14 cellular contexts compared by ENCODE assay signal in genomic region chr4:182643801-182644311, GRCh38.
DNase-seq lines count a peak whose midpoint lies in the region; ATAC-seq, FAIRE-seq and TF ChIP-seq lines count a peak whose summit lies in the region.
"Had no signal": no experiment of that assay in that cellular context is flagged by ENCODE, and none has a peak within 500 bp of the region (broad histone marks: within the 10 kb centered on the region; RNA-seq: fewer than 3 reads in every experiment).

No MANE protein-coding gene starts in this region.

- H3K36me3 ChIP-seq in SJSA1 (no peaks in the 10 kb centered on the region; the same call in 1 of the 2 replicates), rectal smooth muscle tissue (ENCODE audit: control insufficient read depth, insufficient read depth, low read length) (no peaks in the 10 kb centered on the region), pancreas (no peaks in the 10 kb centered on the region), colonic mucosa (no peaks in the 10 kb centered on the region)
- H3K36me3 ChIP-seq: esophagus squamous epithelium had no signal

- no peak overlapping the region for H3K4me3 Mint-ChIP-seq in activated T-helper 2 cell treated with anti-CD3 and anti-CD28 coated beads, Interferon-gamma antibody, Interleukin-2, Interleukin-4, amounts not matched to agents 10 μg/mL and 5 μg/mL and 100 μg/mL, durations not matched to agents 14 hours and 24 hours and 36 hours (ENCODE audit: low read depth)
- H3K4me3 Mint-ChIP-seq: activated CD8-positive, alpha-beta T cell treated with anti-CD3 and anti-CD28 coated beads, Interleukin-2, amount 10 ng/mL, durations not matched to agents 7 days and 5 days; stimulated activated effector memory CD8-positive, alpha-beta T cell treated with anti-CD3 and anti-CD28 coated beads, Interleukin-12 subunit alpha, Interleukin-12 subunit beta, amount 100 ng/mL, for 72 hours had no signal

- WGBS in pancreas, 2 donors: 77 to 86% methylated on average over 3 of the region's 3 CpGs

- intact Hi-C loops in pancreas (cut with DNase I) (no loop called here), colonic mucosa (cut with DNase I) (no loop called here)
- intact Hi-C loops in activated T-helper 2 cell treated with anti-CD3 and anti-CD28 coated beads, Interferon-gamma antibody, Interleukin-2, Interleukin-4, amounts not matched to agents 10 μg/mL and 5 μg/mL and 100 μg/mL, durations not matched to agents 14 hours and 24 hours and 36 hours (cut with micrococcal nuclease): no loop called here

- H3K4me1 ChIP-seq in SJSA1 (replicated peaks) (peaks cover 16% of the 10 kb centered on the region), rectal smooth muscle tissue (ENCODE audit: control insufficient read depth, insufficient read depth, low read length) (peaks cover 8% of the 10 kb centered on the region), pancreas (no peaks in the 10 kb centered on the region), colonic mucosa (no peaks in the 10 kb centered on the region)
- H3K4me1 ChIP-seq: esophagus squamous epithelium had no signal

- no peak overlapping the region for H3K4me3 ChIP-seq in SJSA1
- no peak overlapping the region for H3K4me3 ChIP-seq in fibroblast of the aortic adventitia (ENCODE audit: low read depth, low read length)
- no peak overlapping the region for H3K4me3 ChIP-seq in rectal smooth muscle tissue (ENCODE audit: low read length)
- no peak overlapping the region for H3K4me3 ChIP-seq in pancreas
- no peak overlapping the region for H3K4me3 ChIP-seq in colonic mucosa
- H3K4me3 ChIP-seq: esophagus squamous epithelium had no signal

- no peak for FAIRE-seq in pancreas (lab: Jason Lieb, UNC)

- H3K9me3 Mint-ChIP-seq in activated T-helper 2 cell treated with anti-CD3 and anti-CD28 coated beads, Interferon-gamma antibody, Interleukin-2, Interleukin-4, amounts not matched to agents 10 μg/mL and 5 μg/mL and 100 μg/mL, durations not matched to agents 14 hours and 24 hours and 36 hours: no peaks in the 10 kb centered on the region

- H3K36me3 Mint-ChIP-seq in activated T-helper 2 cell treated with anti-CD3 and anti-CD28 coated beads, Interferon-gamma antibody, Interleukin-2, Interleukin-4, amounts not matched to agents 10 μg/mL and 5 μg/mL and 100 μg/mL, durations not matched to agents 14 hours and 24 hours and 36 hours (ENCODE audit: low read depth): no peaks in the 10 kb centered on the region
- H3K36me3 Mint-ChIP-seq: stimulated activated effector memory CD8-positive, alpha-beta T cell treated with anti-CD3 and anti-CD28 coated beads, Interleukin-12 subunit alpha, Interleukin-12 subunit beta, amount 100 ng/mL, for 72 hours had no signal

- H3K4me1 Mint-ChIP-seq in activated T-helper 2 cell treated with anti-CD3 and anti-CD28 coated beads, Interferon-gamma antibody, Interleukin-2, Interleukin-4, amounts not matched to agents 10 μg/mL and 5 μg/mL and 100 μg/mL, durations not matched to agents 14 hours and 24 hours and 36 hours (ENCODE audit: low read depth): no peaks in the 10 kb centered on the region
- H3K4me1 Mint-ChIP-seq: stimulated activated effector memory CD8-positive, alpha-beta T cell treated with anti-CD3 and anti-CD28 coated beads, Interleukin-12 subunit alpha, Interleukin-12 subunit beta, amount 100 ng/mL, for 72 hours had no signal

- H3K27ac ChIP-seq in SJSA1 (peak overlapping the region; percentile 88), rectal smooth muscle tissue (ENCODE audit: low read depth, low read length) (peak overlapping the region; percentile 8), pancreas (no peak overlapping the region), colonic mucosa (no peak overlapping the region)
- H3K27ac ChIP-seq: esophagus squamous epithelium had no signal

- H3K27me3 ChIP-seq in SJSA1 (replicated peaks): no peaks in the 10 kb centered on the region
- H3K27me3 ChIP-seq in rectal smooth muscle tissue (ENCODE audit: control insufficient read depth, insufficient read depth, low read length): no peaks in the 10 kb centered on the region
- no peaks in the 10 kb centered on the region for H3K27me3 ChIP-seq in pancreas
- no peaks in the 10 kb centered on the region for H3K27me3 ChIP-seq in colonic mucosa
- H3K27me3 ChIP-seq: esophagus squamous epithelium had no signal

- no peak for ATAC-seq in pancreas
- no peak for ATAC-seq in GM18907 (IDR thresholded peaks at IDR 0.05; ENCODE audit: unreplicated experiment)
- ATAC-seq: activated CD8-positive, alpha-beta T cell treated with anti-CD3 and anti-CD28 coated beads, Interleukin-2, amount 10 ng/mL, durations not matched to agents 7 days and 5 days; stimulated activated effector memory CD8-positive, alpha-beta T cell treated with anti-CD3 and anti-CD28 coated beads, Interleukin-12 subunit alpha, Interleukin-12 subunit beta, amount 100 ng/mL, for 72 hours had no signal

- no peak overlapping the region for H3K9ac ChIP-seq in rectal smooth muscle tissue (ENCODE audit: low read length)
- H3K9ac ChIP-seq in colonic mucosa (ENCODE audit: low read depth in 2 of 2, low read length in 2 of 2): no peak overlapping the region

- no peaks in the 10 kb centered on the region for H3K27me3 Mint-ChIP-seq in activated T-helper 2 cell treated with anti-CD3 and anti-CD28 coated beads, Interferon-gamma antibody, Interleukin-2, Interleukin-4, amounts not matched to agents 10 μg/mL and 5 μg/mL and 100 μg/mL, durations not matched to agents 14 hours and 24 hours and 36 hours (ENCODE audit: low read depth)

- TF ChIP-seq CTCF in fibroblast of the aortic adventitia (IDR thresholded peaks at IDR 0.05; ENCODE audit: insufficient read depth, low read length) (no peak), pancreas (IDR thresholded peaks at IDR 0.05) (no peak), colonic mucosa (IDR thresholded peaks at IDR 0.05) (no peak)

- no peak overlapping the region for H3K27ac Mint-ChIP-seq in activated T-helper 2 cell treated with anti-CD3 and anti-CD28 coated beads, Interferon-gamma antibody, Interleukin-2, Interleukin-4, amounts not matched to agents 10 μg/mL and 5 μg/mL and 100 μg/mL, durations not matched to agents 14 hours and 24 hours and 36 hours
- H3K27ac Mint-ChIP-seq: activated CD8-positive, alpha-beta T cell treated with anti-CD3 and anti-CD28 coated beads, Interleukin-2, amount 10 ng/mL, durations not matched to agents 7 days and 5 days; stimulated activated effector memory CD8-positive, alpha-beta T cell treated with anti-CD3 and anti-CD28 coated beads, Interleukin-12 subunit alpha, Interleukin-12 subunit beta, amount 100 ng/mL, for 72 hours had no signal

- H3K9me3 ChIP-seq in SJSA1 (replicated peaks) (no peaks in the 10 kb centered on the region; the same call in 1 of the 2 replicates), pancreas (no peaks in the 10 kb centered on the region), colonic mucosa (no peaks in the 10 kb centered on the region)

- DNase-seq in GM03348 (ENCODE audit: low spot score): peak; percentile 70
- peak; percentile 68 to 82 for DNase-seq in SJSA1 (ENCODE audit: low read depth in 1 of 2, low spot score in 2 of 2)
- peak; percentile 86 for DNase-seq in fibroblast of the aortic adventitia (ENCODE audit: low read depth)
- DNase-seq in pancreas: no peak
- DNase-seq in activated T-helper 2 cell treated with anti-CD3 and anti-CD28 coated beads, Interferon-gamma antibody, Interleukin-2, Interleukin-4, amounts not matched to agents 10 μg/mL and 5 μg/mL and 100 μg/mL, durations not matched to agents 14 hours and 24 hours and 36 hours (ENCODE audit: low spot score): no peak
- no peak for DNase-seq in colonic mucosa
- DNase-seq: activated CD8-positive, alpha-beta T cell treated with anti-CD3 and anti-CD28 coated beads, Interleukin-2, amount 10 ng/mL, durations not matched to agents 7 days and 5 days; esophagus squamous epithelium; Karpas-422; NCI-H526 treated with DMSO at 0.1 percent for 48 hours; stimulated activated CD4-positive, alpha-beta T cell treated with anti-CD3 and anti-CD28 coated beads, Interleukin-12 subunit alpha, Interleukin-12 subunit beta, amount 100 ng/mL, for 4 hours had no signal

Comparison
In these comparisons a context has a peak if more than half of its experiments do, and no peak if none do; other contexts are left out.
1. DNase-seq: peak in GM03348 (single experiment), SJSA1 (2 of 2) and fibroblast of the aortic adventitia (single experiment); none in pancreas (0 of 6), activated T-helper 2 cell treated with anti-CD3 and anti-CD28 coated beads, Interferon-gamma antibody, Interleukin-2, Interleukin-4, amounts not matched to agents 10 μg/mL and 5 μg/mL and 100 μg/mL, durations not matched to agents 14 hours and 24 hours and 36 hours (single experiment) and colonic mucosa (single experiment).
2. H3K27ac ChIP-seq: peak in SJSA1 (single experiment) and rectal smooth muscle tissue (single experiment); none in pancreas (0 of 4) and colonic mucosa (single experiment).